12 cellular contexts compared by ENCODE assay signal in the genomic region with DNA sequence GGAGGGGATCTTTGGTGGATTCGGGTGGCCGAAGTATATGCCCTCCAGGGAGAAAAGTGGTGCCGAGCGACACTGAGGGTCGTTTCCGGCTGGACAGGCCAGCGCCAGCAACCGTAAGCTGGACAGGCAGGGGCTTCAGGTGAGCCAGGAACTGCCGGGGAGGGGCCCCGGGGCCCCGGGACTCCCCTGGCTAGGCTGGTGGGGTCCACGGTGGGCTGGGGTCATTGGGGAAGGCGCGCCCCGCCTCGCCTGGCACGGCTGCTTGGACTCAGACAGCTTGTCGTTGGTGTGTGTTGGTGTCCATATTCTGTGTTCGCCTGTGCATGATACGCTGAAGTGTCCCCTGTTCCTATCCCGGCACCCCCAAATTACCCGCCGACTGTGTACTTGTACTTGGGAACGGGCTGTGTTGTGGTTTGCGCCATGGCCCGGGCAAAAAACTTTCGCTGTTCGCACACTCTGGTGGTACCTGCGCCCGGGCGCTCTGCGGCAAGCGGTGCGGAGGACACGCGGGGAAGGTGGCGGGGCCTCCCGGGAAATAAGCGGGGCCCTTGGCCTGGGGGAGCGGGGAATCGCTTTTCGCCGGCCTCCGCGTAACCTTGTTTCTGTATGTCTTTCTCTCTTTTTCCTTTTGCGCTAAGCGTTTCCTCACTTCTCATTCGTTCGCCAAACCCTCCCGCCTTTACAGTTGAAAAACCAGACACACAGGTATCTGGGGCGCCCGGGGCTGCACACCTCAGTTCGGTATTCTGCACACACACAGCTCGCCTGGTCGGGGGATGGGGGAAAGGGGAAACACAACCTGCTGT. TPM values are rescaled to one million over a fixed set of nuclear protein-coding genes. Genes with fewer than 3 reads are reported as not detected.
DNase-seq lines count a peak whose midpoint lies in the region; ATAC-seq and TF ChIP-seq lines count a peak whose summit lies in the region.
"Had no signal": no experiment of that assay in that cellular context is flagged by ENCODE, and none has a peak within 500 bp of the region (broad histone marks: within the 10 kb centered on the region; RNA-seq: fewer than 3 reads in every experiment).

No MANE protein-coding gene starts in this region.

- H3K9me3 Mint-ChIP-seq in activated T-cell treated with anti-CD3 and anti-CD28 coated beads, Interleukin-2, amount 50 U/mL, for 72 hours: no peaks in the 10 kb centered on the region
- H3K9me3 Mint-ChIP-seq in T-cell: no peaks in the 10 kb centered on the region

- POLR2A ChIA-PET in T-cell (lab: Charles Lee): no interaction called here

- H3K4me1 ChIP-seq in smooth muscle cell (ENCODE audit: low read depth): peaks cover 15% of the 10 kb centered on the region

- H4K20me1 ChIP-seq in smooth muscle cell (ENCODE audit: low read depth): no peaks in the 10 kb centered on the region

- H3K27me3 Mint-ChIP-seq in activated T-cell treated with anti-CD3 and anti-CD28 coated beads, Interleukin-2, amount 50 U/mL, for 72 hours (ENCODE audit: low read depth): peaks cover 70% of the 10 kb centered on the region
- peaks cover 40 to 59% of the 10 kb centered on the region in 2 donors for H3K27me3 Mint-ChIP-seq in T-cell

- H2AFZ ChIP-seq in smooth muscle cell (ENCODE audit: low read depth): no peak overlapping the region

- H3K36me3 Mint-ChIP-seq in activated T-cell treated with anti-CD3 and anti-CD28 coated beads, Interleukin-2, amount 50 U/mL, for 72 hours (ENCODE audit: insufficient read depth in 2 of 2): peaks cover 0 to 1% of the 10 kb centered on the region in 2 donors
- no peaks in the 10 kb centered on the region for H3K36me3 Mint-ChIP-seq in T-cell

- H3K4me2 ChIP-seq in smooth muscle cell: peak overlapping the region; percentile 83

- no peak for DNase-seq in activated T-cell treated with anti-CD3 and anti-CD28 coated beads, Interleukin-2, amount 50 U/mL, for 72 hours
- no peak for DNase-seq in activated T-cell treated with anti-CD3 and anti-CD28 coated beads, Interleukin-2, amount 50 U/mL, for 1 hour
- DNase-seq in T-cell (no peak), smooth muscle cell (lab: John Stamatoyannopoulos, UW; ENCODE audit: unreplicated experiment) (no peak), midbrain (lab: John Stamatoyannopoulos, UW) (no peak), MG63 (no peak), brain microvascular endothelial cell (no peak)
- DNase-seq: GF-D8, NCI-H524 treated with DMSO at 0.1 percent for 48 hours had no signal

- CTCF ChIA-PET in T-cell (lab: Charles Lee): interaction anchor here (0.6 kb wide), 2 partner anchors 11 to 21 kb away, joined by 3 read pairs; no protein-coding TSS in a partner anchor

- H3K4me1 Mint-ChIP-seq in activated T-cell treated with anti-CD3 and anti-CD28 coated beads, Interleukin-2, amount 50 U/mL, for 72 hours (ENCODE audit: low read depth): peaks cover 22% of the 10 kb centered on the region
- peaks cover 15 to 26% (median 22%) of the 10 kb centered on the region in 3 donors for H3K4me1 Mint-ChIP-seq in T-cell

- 55% methylated on average over 55 of the region's 55 CpGs for WGBS in smooth muscle cell (ENCODE audit: low lambda C conversion rate)

- H3K79me2 ChIP-seq in smooth muscle cell (ENCODE audit: low read depth): no peaks in the 10 kb centered on the region

- no peaks in the 10 kb centered on the region for H3F3A ChIP-seq in smooth muscle cell (ENCODE audit: low read depth)

- in situ Hi-C loops in brain microvascular endothelial cell (cut with HindIII; ENCODE audit: low pct_ligation_motif_present, low sequenced_read_pairs): loop anchor here (25.0 kb wide), 1 partner anchor 357 kb away; no protein-coding TSS in a partner anchor

- H3K27ac ChIP-seq in smooth muscle cell (ENCODE audit: low read depth): no peak overlapping the region
- H3K27ac ChIP-seq in brain microvascular endothelial cell: no peak overlapping the region

- no peak overlapping the region for H3K9ac ChIP-seq in smooth muscle cell (ENCODE audit: low read depth)

- H3K36me3 ChIP-seq in smooth muscle cell (ENCODE audit: low read depth) (no peaks in the 10 kb centered on the region), MG63 (no peaks in the 10 kb centered on the region), brain microvascular endothelial cell (replicated peaks) (no peaks in the 10 kb centered on the region)

- H3K4me3 Mint-ChIP-seq in activated T-cell treated with anti-CD3 and anti-CD28 coated beads, Interleukin-2, amount 50 U/mL, for 72 hours: peak overlapping the region; percentile 67 to 71
- peak overlapping the region; percentile 5 to 72 (median 44) for H3K4me3 Mint-ChIP-seq in T-cell

- peaks cover 93% of the 10 kb centered on the region for H3K27me3 ChIP-seq in smooth muscle cell (ENCODE audit: low read depth)
- peaks cover 47% of the 10 kb centered on the region for H3K27me3 ChIP-seq in MG63
- H3K27me3 ChIP-seq in brain microvascular endothelial cell (replicated peaks): peaks cover 37% of the 10 kb centered on the region

- no peaks in the 10 kb centered on the region for H3K9me3 ChIP-seq in smooth muscle cell (replicated peaks; ENCODE audit: low read depth)
- no peaks in the 10 kb centered on the region for H3K9me3 ChIP-seq in MG63

- H3K27ac Mint-ChIP-seq in activated T-cell treated with anti-CD3 and anti-CD28 coated beads, Interleukin-2, amount 50 U/mL, for 72 hours: no peak overlapping the region
- H3K27ac Mint-ChIP-seq in T-cell: no peak overlapping the region

- ATAC-seq in activated T-cell treated with anti-CD3 and anti-CD28 coated beads, Interleukin-2, amount 50 U/mL, for 72 hours (replicated peaks in 1 of 2): no peak
- ATAC-seq in T-cell (replicated peaks in 1 of 4): no peak
- ATAC-seq: HCT116 had no signal

- no peak for TF ChIP-seq CTCF in smooth muscle cell (IDR thresholded peaks at IDR 0.05; ENCODE audit: borderline replicate concordance, insufficient read depth, poor library complexity, severe bottlenecking)
- no peak for TF ChIP-seq CTCF in brain microvascular endothelial cell (IDR thresholded peaks at IDR 0.05; ENCODE audit: low read depth, low read length, missing control alignments)

- H3K4me3 ChIP-seq in iPS-11a (ENCODE audit: low read depth, low read length) (peak overlapping the region; percentile 33), smooth muscle cell (peak overlapping the region; percentile 36), MG63 (no peak overlapping the region), brain microvascular endothelial cell (ENCODE audit: low read depth, low read length) (no peak overlapping the region)

RNA-seq across cellular contexts. Expression of gene GNAS, which starts 3.2 kb away (rescaled TPM):
- total RNA-seq in activated T-cell treated with anti-CD3 and anti-CD28 coated beads, Interleukin-2, amount 50 U/mL, for 72 hours: 100 to 1,000 TPM; 781 to 820 TPM
- 100 to 1,000 TPM; 578 to 855 (median 640) TPM for total RNA-seq in T-cell
- 1,103 and 1,240 TPM in 2 replicates for total RNA-seq in smooth muscle cell
- polyA plus RNA-seq in smooth muscle cell: 1,914 and 1,960 TPM in 2 replicates
- total RNA-seq in MG63 (2014; rRNA removed; shearing (Covaris generic); ENCODE audit: low replicate concordance): 494 and 560 TPM in 2 replicates

RNA-seq across cellular contexts. Expression of gene GNAS-AS1, which starts 5.0 kb away (rescaled TPM):
- total RNA-seq in activated T-cell treated with anti-CD3 and anti-CD28 coated beads, Interleukin-2, amount 50 U/mL, for 72 hours: 1 to 10 TPM; 2.3 to 2.5 TPM
- total RNA-seq in T-cell: 1 to 10 TPM; 1.1 to 1.7 (median 1.5) TPM
- total RNA-seq in smooth muscle cell: 0.13 and 0.40 TPM in 2 replicates
- polyA plus RNA-seq in smooth muscle cell: 0.35 TPM in 1 of 2 replicates, not detected in the other
- total RNA-seq in MG63 (2014; rRNA removed; shearing (Covaris generic); ENCODE audit: low replicate concordance): 1.1 and 1.7 TPM in 2 replicates
- total RNA-seq: lung microvascular endothelial cell had no signal

Comparison
In these comparisons a context has a peak if more than half of its experiments do, and no peak if none do; other contexts are left out.
1. H3K4me3 ChIP-seq: peak in iPS-11a (single experiment) and smooth muscle cell (single experiment); none in MG63 (single experiment) and brain microvascular endothelial cell (single experiment).